3 cellular contexts compared by ENCODE assay signal in the genomic region with DNA sequence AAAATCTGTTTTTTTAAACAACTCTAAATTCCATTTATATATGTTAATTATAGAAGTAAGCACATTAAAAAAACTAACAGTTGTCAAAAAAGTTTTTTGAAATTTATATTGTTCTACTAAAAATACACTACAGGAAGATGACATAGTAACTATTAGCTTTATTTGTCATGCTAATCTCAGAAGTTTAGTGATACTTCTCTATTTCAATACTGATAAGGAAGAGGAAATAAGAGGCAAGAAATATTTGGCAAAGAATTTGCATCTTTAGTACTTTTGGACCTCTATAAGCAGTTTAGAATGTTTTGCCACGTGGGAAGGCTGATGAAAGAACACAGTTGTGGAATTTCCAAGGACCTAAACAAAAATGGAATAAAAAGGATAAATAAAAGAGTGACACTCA.
TF ChIP-seq lines count a peak whose summit lies in the region.

No MANE protein-coding gene starts in this region.

TF ChIP-seq in GM12878, 131 proteins besides CTCF, POLR2A, EP300 and RAD21:
- TF ChIP-seq ASH2L (IDR thresholded peaks at IDR 0.05; ENCODE audit: borderline replicate concordance, low read depth) (no peak), CHD1 (IDR thresholded peaks at IDR 0.05; ENCODE audit: low read depth, low read length) (no peak), NFIC (IDR thresholded peaks at IDR 0.05; ENCODE audit: low read depth, low read length) (peak; percentile 53; the same call in 1 of the 2 replicates), ESRRA (IDR thresholded peaks at IDR 0.05; ENCODE audit: low read length) (no peak), MEF2A (IDR thresholded peaks at IDR 0.05; ENCODE audit: insufficient read depth, low read depth, low read length) (0 out of 2 replicates have a peak, but pooled peaks have one; percentile 50), PML (IDR thresholded peaks at IDR 0.05; ENCODE audit: low read length) (no peak), FOXM1 (IDR thresholded peaks at IDR 0.05; ENCODE audit: low read depth, low read length) (peak; percentile 11; the same call in 1 of the 2 replicates), BMI1 (IDR thresholded peaks at IDR 0.05; ENCODE audit: borderline replicate concordance) (no peak), TCF7 (IDR thresholded peaks at IDR 0.05; ENCODE audit: borderline replicate concordance) (no peak), EZH2 (IDR thresholded peaks at IDR 0.05; ENCODE audit: borderline replicate concordance, control insufficient read depth, low read depth, low read length) (no peak)

TF ChIP-seq in SK-N-SH, 30 proteins besides CTCF, POLR2A, EP300 and RAD21:
- TF ChIP-seq TAF1 (IDR thresholded peaks at IDR 0.05; ENCODE audit: borderline replicate concordance, low read depth, low read length) (no peak), MXI1 (IDR thresholded peaks at IDR 0.05; ENCODE audit: low read depth, low read length) (no peak), RFX5 (IDR thresholded peaks at IDR 0.05; ENCODE audit: low read length) (no peak), GATA2 (CRISPR knock-in tag; IDR thresholded peaks at IDR 0.05) (no peak), CHD2 (IDR thresholded peaks at IDR 0.05; ENCODE audit: low read length, partially characterized antibody) (no peak), ELF1 (IDR thresholded peaks at IDR 0.05) (no peak), POLR2AphosphoS5 (IDR thresholded peaks at IDR 0.05; ENCODE audit: low read depth, low read length) (no peak), SIN3A (IDR thresholded peaks at IDR 0.05; ENCODE audit: borderline replicate concordance, low read depth, low read length) (no peak), FOXM1 (IDR thresholded peaks at IDR 0.05; ENCODE audit: low read depth) (no peak), RCOR1 (IDR thresholded peaks at IDR 0.05; ENCODE audit: low read length) (no peak)
- TF ChIP-seq, protein P1, sequence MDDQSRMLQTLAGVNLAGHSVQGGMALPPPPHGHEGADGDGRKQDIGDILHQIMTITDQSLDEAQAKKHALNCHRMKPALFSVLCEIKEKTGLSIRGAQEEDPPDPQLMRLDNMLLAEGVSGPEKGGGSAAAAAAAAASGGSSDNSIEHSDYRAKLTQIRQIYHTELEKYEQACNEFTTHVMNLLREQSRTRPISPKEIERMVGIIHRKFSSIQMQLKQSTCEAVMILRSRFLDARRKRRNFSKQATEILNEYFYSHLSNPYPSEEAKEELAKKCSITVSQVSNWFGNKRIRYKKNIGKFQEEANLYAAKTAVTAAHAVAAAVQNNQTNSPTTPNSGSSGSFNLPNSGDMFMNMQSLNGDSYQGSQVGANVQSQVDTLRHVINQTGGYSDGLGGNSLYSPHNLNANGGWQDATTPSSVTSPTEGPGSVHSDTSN (IDR thresholded peaks at IDR 0.05), result no peak
- TF ChIP-seq, protein P2, sequence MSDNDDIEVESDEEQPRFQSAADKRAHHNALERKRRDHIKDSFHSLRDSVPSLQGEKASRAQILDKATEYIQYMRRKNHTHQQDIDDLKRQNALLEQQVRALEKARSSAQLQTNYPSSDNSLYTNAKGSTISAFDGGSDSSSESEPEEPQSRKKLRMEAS (IDR thresholded peaks at IDR 0.05; ENCODE audit: low read depth), result no peak
- TF ChIP-seq, protein P3, sequence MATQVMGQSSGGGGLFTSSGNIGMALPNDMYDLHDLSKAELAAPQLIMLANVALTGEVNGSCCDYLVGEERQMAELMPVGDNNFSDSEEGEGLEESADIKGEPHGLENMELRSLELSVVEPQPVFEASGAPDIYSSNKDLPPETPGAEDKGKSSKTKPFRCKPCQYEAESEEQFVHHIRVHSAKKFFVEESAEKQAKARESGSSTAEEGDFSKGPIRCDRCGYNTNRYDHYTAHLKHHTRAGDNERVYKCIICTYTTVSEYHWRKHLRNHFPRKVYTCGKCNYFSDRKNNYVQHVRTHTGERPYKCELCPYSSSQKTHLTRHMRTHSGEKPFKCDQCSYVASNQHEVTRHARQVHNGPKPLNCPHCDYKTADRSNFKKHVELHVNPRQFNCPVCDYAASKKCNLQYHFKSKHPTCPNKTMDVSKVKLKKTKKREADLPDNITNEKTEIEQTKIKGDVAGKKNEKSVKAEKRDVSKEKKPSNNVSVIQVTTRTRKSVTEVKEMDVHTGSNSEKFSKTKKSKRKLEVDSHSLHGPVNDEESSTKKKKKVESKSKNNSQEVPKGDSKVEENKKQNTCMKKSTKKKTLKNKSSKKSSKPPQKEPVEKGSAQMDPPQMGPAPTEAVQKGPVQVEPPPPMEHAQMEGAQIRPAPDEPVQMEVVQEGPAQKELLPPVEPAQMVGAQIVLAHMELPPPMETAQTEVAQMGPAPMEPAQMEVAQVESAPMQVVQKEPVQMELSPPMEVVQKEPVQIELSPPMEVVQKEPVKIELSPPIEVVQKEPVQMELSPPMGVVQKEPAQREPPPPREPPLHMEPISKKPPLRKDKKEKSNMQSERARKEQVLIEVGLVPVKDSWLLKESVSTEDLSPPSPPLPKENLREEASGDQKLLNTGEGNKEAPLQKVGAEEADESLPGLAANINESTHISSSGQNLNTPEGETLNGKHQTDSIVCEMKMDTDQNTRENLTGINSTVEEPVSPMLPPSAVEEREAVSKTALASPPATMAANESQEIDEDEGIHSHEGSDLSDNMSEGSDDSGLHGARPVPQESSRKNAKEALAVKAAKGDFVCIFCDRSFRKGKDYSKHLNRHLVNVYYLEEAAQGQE (IDR thresholded peaks at IDR 0.05; ENCODE audit: low read depth, low read length), result no peak
- TF ChIP-seq, protein P4, sequence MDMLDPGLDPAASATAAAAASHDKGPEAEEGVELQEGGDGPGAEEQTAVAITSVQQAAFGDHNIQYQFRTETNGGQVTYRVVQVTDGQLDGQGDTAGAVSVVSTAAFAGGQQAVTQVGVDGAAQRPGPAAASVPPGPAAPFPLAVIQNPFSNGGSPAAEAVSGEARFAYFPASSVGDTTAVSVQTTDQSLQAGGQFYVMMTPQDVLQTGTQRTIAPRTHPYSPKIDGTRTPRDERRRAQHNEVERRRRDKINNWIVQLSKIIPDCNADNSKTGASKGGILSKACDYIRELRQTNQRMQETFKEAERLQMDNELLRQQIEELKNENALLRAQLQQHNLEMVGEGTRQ (IDR thresholded peaks at IDR 0.05; ENCODE audit: borderline replicate concordance, low read depth, low read length), result no peak
- TF ChIP-seq, protein P5, sequence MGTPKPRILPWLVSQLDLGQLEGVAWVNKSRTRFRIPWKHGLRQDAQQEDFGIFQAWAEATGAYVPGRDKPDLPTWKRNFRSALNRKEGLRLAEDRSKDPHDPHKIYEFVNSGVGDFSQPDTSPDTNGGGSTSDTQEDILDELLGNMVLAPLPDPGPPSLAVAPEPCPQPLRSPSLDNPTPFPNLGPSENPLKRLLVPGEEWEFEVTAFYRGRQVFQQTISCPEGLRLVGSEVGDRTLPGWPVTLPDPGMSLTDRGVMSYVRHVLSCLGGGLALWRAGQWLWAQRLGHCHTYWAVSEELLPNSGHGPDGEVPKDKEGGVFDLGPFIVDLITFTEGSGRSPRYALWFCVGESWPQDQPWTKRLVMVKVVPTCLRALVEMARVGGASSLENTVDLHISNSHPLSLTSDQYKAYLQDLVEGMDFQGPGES (IDR thresholded peaks at IDR 0.05; ENCODE audit: low read depth, low read length), result no peak

TF ChIP-seq in GM12891, 5 proteins besides CTCF, POLR2A, EP300 and RAD21:
- TF ChIP-seq POLR2AphosphoS5 (IDR thresholded peaks at IDR 0.05; ENCODE audit: low read depth, low read length) (no peak), TAF1 (IDR thresholded peaks at IDR 0.05; ENCODE audit: low read depth, low read length) (no peak), POU2F2 (IDR thresholded peaks at IDR 0.05; ENCODE audit: low read depth, low read length) (no peak), PAX5 (IDR thresholded peaks at IDR 0.05; ENCODE audit: insufficient read depth, low read length, severe bottlenecking) (no peak), SPI1 (IDR thresholded peaks at IDR 0.05; ENCODE audit: low read depth, low read length) (no peak)
